In genomic region chr18:3220868-3221267, GRCh38 we compare ENCODE assay signal across 1 cellular context. TPM values are rescaled to one million over a fixed set of nuclear protein-coding genes. Genes with fewer than 3 reads are reported as not detected.
"Had no signal": no experiment of that assay in that cellular context is flagged by ENCODE, and none has a peak within 500 bp of the region (broad histone marks: within the 10 kb centered on the region; RNA-seq: fewer than 3 reads in every experiment).

No MANE protein-coding gene starts in this region.

RNA-seq across cellular contexts. Expression of gene MYOM1, which starts 1.1 kb away (rescaled TPM):
- total RNA-seq: RPMI7951 had no signal
